Comparison of ENCODE assay signal across 8 cellular contexts in genomic region chrX:134237363-134237702, GRCh38. TPM values are rescaled to one million over a fixed set of nuclear protein-coding genes. Genes with fewer than 3 reads are reported as not detected.
DNase-seq lines count a peak whose midpoint lies in the region; ATAC-seq and TF ChIP-seq lines count a peak whose summit lies in the region.

No MANE protein-coding gene starts in this region.

- H3K4me1 Mint-ChIP-seq in stimulated activated memory B cell treated with anti-CD40 and anti-IgM and Interleukin-4, amounts not matched to agents 10 μg/mL and 1 μg/mL and 100 μg/mL, for 72 hours = no peaks in the 10 kb centered on the region

- no peaks in the 10 kb centered on the region for H3K79me2 ChIP-seq in hepatocyte

- H3K9me3 Mint-ChIP-seq in stimulated activated memory B cell treated with anti-CD40 and anti-IgM and Interleukin-4, amounts not matched to agents 10 μg/mL and 1 μg/mL and 100 μg/mL, for 72 hours = no peaks in the 10 kb centered on the region

- H3K36me3 ChIP-seq in SJSA1 (no peaks in the 10 kb centered on the region), hepatocyte (replicated peaks; ENCODE audit: insufficient read depth, low read depth) (no peaks in the 10 kb centered on the region)

- H3K27me3 Mint-ChIP-seq in stimulated activated memory B cell treated with anti-CD40 and anti-IgM and Interleukin-4, amounts not matched to agents 10 μg/mL and 1 μg/mL and 100 μg/mL, for 72 hours = peaks cover 20% of the 10 kb centered on the region

- peak overlapping the region; percentile 85 for H3K4me2 ChIP-seq in hepatocyte

- H3K4me1 ChIP-seq in SJSA1 (replicated peaks) (no peaks in the 10 kb centered on the region), hepatocyte (ENCODE audit: insufficient read depth) (no peaks in the 10 kb centered on the region)

- no peaks in the 10 kb centered on the region for H3K9me2 ChIP-seq in hepatocyte (replicated peaks; ENCODE audit: insufficient read depth)

- H3K9me3 ChIP-seq in SJSA1 (replicated peaks) (no peaks in the 10 kb centered on the region), hepatocyte (ENCODE audit: low read depth) (no peaks in the 10 kb centered on the region)

- H3K27ac ChIP-seq in SJSA1 = no peak overlapping the region
- no peak overlapping the region for H3K27ac ChIP-seq in hepatocyte

- no peaks in the 10 kb centered on the region for H3K36me3 Mint-ChIP-seq in stimulated activated memory B cell treated with anti-CD40 and anti-IgM and Interleukin-4, amounts not matched to agents 10 μg/mL and 1 μg/mL and 100 μg/mL, for 72 hours

- ATAC-seq in GM18907 (IDR thresholded peaks at IDR 0.05; ENCODE audit: unreplicated experiment) (peak; percentile 31), GM21367 (IDR thresholded peaks at IDR 0.05; ENCODE audit: unreplicated experiment) (no peak)
- ATAC-seq in stimulated activated memory B cell treated with anti-CD40 and anti-IgM and Interleukin-4, amounts not matched to agents 10 μg/mL and 1 μg/mL and 100 μg/mL, for 72 hours = no peak

- H3K27me3 ChIP-seq in SJSA1 (replicated peaks) (peaks cover 5% of the 10 kb centered on the region; the same call in 1 of the 2 replicates), hepatocyte (no peaks in the 10 kb centered on the region)

- H2AFZ ChIP-seq in hepatocyte = peak overlapping the region; percentile 56

- TF ChIP-seq CTCF in hepatocyte (IDR thresholded peaks at IDR 0.05; ENCODE audit: poor library complexity) (no peak), retinal pigment epithelial cell (conservative IDR thresholded peaks at IDR 0.05; ENCODE audit: low read depth, low read length) (no peak)

- H3K27ac Mint-ChIP-seq in stimulated activated memory B cell treated with anti-CD40 and anti-IgM and Interleukin-4, amounts not matched to agents 10 μg/mL and 1 μg/mL and 100 μg/mL, for 72 hours = no peak overlapping the region

- WGBS in hepatocyte (ENCODE audit: low lambda C conversion rate, missing lambda C conversion rate) = 52% methylated on average over 23 of the region's 23 CpGs

- no peaks in the 10 kb centered on the region for H4K20me1 ChIP-seq in hepatocyte (ENCODE audit: insufficient read depth, poor library complexity, severe bottlenecking)

- H3K4me3 Mint-ChIP-seq in stimulated activated memory B cell treated with anti-CD40 and anti-IgM and Interleukin-4, amounts not matched to agents 10 μg/mL and 1 μg/mL and 100 μg/mL, for 72 hours = no peak overlapping the region

- H3K4me3 ChIP-seq in SJSA1 (0 out of 2 replicates have a peak overlapping the region, but pooled peaks have one; percentile 7), hepatocyte (peak overlapping the region; percentile 35), retinal pigment epithelial cell (ENCODE audit: low read length) (peak overlapping the region; percentile 58)

- no peak for DNase-seq in SJSA1 (ENCODE audit: low read depth in 1 of 2, low spot score in 2 of 2)
- peak; percentile 11 for DNase-seq in hepatocyte (ENCODE audit: low spot score)
- DNase-seq in retinal pigment epithelial cell (ENCODE audit: low read depth) = no peak
- no peak for DNase-seq in NCI-H510A treated with DMSO at 0.1 percent for 48 hours (lab: John Stamatoyannopoulos, UW)
- DNase-seq in NOMO-1 treated with DMSO at 0.1 percent for 48 hours (lab: John Stamatoyannopoulos, UW; ENCODE audit: unreplicated experiment) = no peak

RNA-seq across cellular contexts. Expression of gene CCDC160, which starts 0.4 kb away (rescaled TPM):
- total RNA-seq in SJSA1 (2014; rRNA removed; shearing (Covaris generic)) = not detected in 2 replicates
- total RNA-seq in hepatocyte = 0.47 and 0.84 TPM in 2 replicates
- polyA plus RNA-seq in hepatocyte = 1.9 TPM in 1 of 2 replicates, not detected in the other

Comparison
In these comparisons a context has a peak if more than half of its experiments do, and no peak if none do; other contexts are left out.
1. H3K4me3 ChIP-seq: peak in every context shown above with its lines; median percentile 58 in retinal pigment epithelial cell; 35 in hepatocyte; 7 in SJSA1.